ENCODE assay signal across 8 cellular contexts in the genomic region with DNA sequence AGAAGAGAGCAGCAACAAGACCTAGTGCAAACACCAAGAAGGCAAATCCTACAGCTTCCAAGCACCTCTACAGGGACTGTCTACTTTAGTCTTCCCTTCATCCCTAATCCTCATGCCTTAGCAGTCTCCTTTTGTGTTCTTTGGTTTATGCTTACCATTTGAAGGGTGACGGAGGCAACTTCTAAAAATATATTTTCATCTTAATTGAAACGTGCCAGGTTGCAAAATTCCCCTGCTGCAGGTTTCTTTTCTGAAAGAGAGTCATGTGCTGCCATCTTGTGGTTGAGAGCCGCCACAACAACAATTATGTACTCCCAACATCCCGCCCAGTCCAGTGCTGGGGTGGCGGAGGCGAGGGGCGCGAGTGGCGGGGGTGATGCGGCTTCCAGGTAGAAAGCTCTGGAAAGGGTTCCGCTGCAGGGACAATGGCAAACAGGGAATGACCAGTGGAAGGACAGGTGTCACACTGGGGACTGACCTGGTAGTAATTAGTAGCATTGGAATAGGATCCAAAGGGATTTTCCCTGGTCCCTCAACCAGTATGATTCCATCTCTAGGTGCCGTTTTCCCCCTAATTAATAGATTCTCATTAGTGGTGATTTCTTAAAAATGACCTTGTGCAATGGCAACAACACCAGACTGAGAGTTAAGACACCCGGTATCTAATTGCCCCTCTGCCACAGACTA.
A peak's percentile ranks its signal among the peaks of the same experiment; 100 is the strongest.
DNase-seq lines count a peak whose midpoint lies in the region; ATAC-seq, FAIRE-seq and TF ChIP-seq lines count a peak whose summit lies in the region.

No MANE protein-coding gene starts in this region.

- peaks cover 12% of the 10 kb centered on the region for H3K4me1 Mint-ChIP-seq in activated CD8-positive, alpha-beta T cell treated with anti-CD3 and anti-CD28 coated beads, Interleukin-2, amount 10 ng/mL, durations not matched to agents 7 days and 5 days (ENCODE audit: low read depth)

- CTCF ChIA-PET in activated CD8-positive, alpha-beta T cell treated with anti-CD3 and anti-CD28 coated beads, Interleukin-2, amount 10 ng/mL, durations not matched to agents 7 days and 5 days (lab: Charles Lee): interaction anchor here (0.7 to 7.0 kb wide), 23 partner anchors 9 to 875 kb away, joined by 3 to 50 read pairs (median 4); partner anchors contain the start of genes FRMD6 and TRIM9

- H3K4me3 Mint-ChIP-seq in activated CD8-positive, alpha-beta T cell treated with anti-CD3 and anti-CD28 coated beads, Interleukin-2, amount 10 ng/mL, durations not matched to agents 7 days and 5 days: no peak overlapping the region

- POLR2A ChIA-PET in activated CD8-positive, alpha-beta T cell treated with anti-CD3 and anti-CD28 coated beads, Interleukin-2, amount 10 ng/mL, durations not matched to agents 7 days and 5 days (lab: Charles Lee): no interaction called here

- peaks cover 20% of the 10 kb centered on the region for H3K27me3 Mint-ChIP-seq in activated CD8-positive, alpha-beta T cell treated with anti-CD3 and anti-CD28 coated beads, Interleukin-2, amount 10 ng/mL, durations not matched to agents 7 days and 5 days (ENCODE audit: low read depth)

- FAIRE-seq in D721Med (lab: Jason Lieb, UNC): no peak

- no peak overlapping the region for H3K27ac Mint-ChIP-seq in activated CD8-positive, alpha-beta T cell treated with anti-CD3 and anti-CD28 coated beads, Interleukin-2, amount 10 ng/mL, durations not matched to agents 7 days and 5 days

- H3K9me3 Mint-ChIP-seq in activated CD8-positive, alpha-beta T cell treated with anti-CD3 and anti-CD28 coated beads, Interleukin-2, amount 10 ng/mL, durations not matched to agents 7 days and 5 days (ENCODE audit: insufficient read depth): no peaks in the 10 kb centered on the region

- ATAC-seq in HG03280 (IDR thresholded peaks at IDR 0.05; ENCODE audit: unreplicated experiment) (peak; percentile 64), HG03039 (IDR thresholded peaks at IDR 0.05; ENCODE audit: unreplicated experiment) (no peak)
- ATAC-seq in activated CD8-positive, alpha-beta T cell treated with anti-CD3 and anti-CD28 coated beads, Interleukin-2, amount 10 ng/mL, durations not matched to agents 7 days and 5 days: peak; percentile 73

- DNase-seq in D721Med (ENCODE audit: insufficient read length, low spot score) (no peak), NCI-H748 (lab: John Stamatoyannopoulos, UW; ENCODE audit: unreplicated experiment) (peak; percentile 81), medulla oblongata (ENCODE audit: extremely low spot score) (peak; percentile 85)
- peak; percentile 81 for DNase-seq in activated CD8-positive, alpha-beta T cell treated with anti-CD3 and anti-CD28 coated beads, Interleukin-2, amount 10 ng/mL, durations not matched to agents 7 days and 5 days
- peak; percentile 59 for DNase-seq in effector CD8-positive, alpha-beta T cell (lab: John Stamatoyannopoulos, UW)
- DNase-seq in stimulated activated CD8-positive, alpha-beta memory T cell treated with anti-CD3 and anti-CD28 coated beads, Interleukin-15, amount 100 ng/mL, for 1 hour (ENCODE audit: low read depth): peak; percentile 59

- H3K36me3 Mint-ChIP-seq in activated CD8-positive, alpha-beta T cell treated with anti-CD3 and anti-CD28 coated beads, Interleukin-2, amount 10 ng/mL, durations not matched to agents 7 days and 5 days (ENCODE audit: low read depth): no peaks in the 10 kb centered on the region

- TF ChIP-seq CTCF in D721Med (IDR thresholded peaks at IDR 0.05; ENCODE audit: insufficient read depth, missing control alignments): peak; percentile 73
